In genomic region chr7:125727215-125727614, GRCh38 we compare ENCODE assay signal across 27 cellular contexts.
"Had no signal": no experiment of that assay in that cellular context is flagged by ENCODE, and none has a peak within 500 bp of the region (broad histone marks: within the 10 kb centered on the region; RNA-seq: fewer than 3 reads in every experiment).

No MANE protein-coding gene starts in this region.

- H3K36me3 ChIP-seq: stomach, suprapubic skin, thoracic aorta, thyroid gland, tibial artery, tibial nerve, transverse colon, upper lobe of left lung, upper lobe of right lung, uterus, vagina had no signal

- FAIRE-seq: urothelium cell line had no signal

- H3K27ac ChIP-seq: stomach, suprapubic skin, testis, thoracic aorta, thyroid gland, tibial artery, tibial nerve, transverse colon, upper lobe of left lung, upper lobe of right lung, uterus, vagina had no signal

- H3K9me3 ChIP-seq: stomach, testis, thoracic aorta, thyroid gland, tibial nerve, transverse colon, upper lobe of left lung, upper lobe of right lung, uterus, vagina had no signal

- H3K4me1 ChIP-seq: stomach, suprapubic skin, testis, thyroid gland, tibial artery, tibial nerve, transverse colon, upper lobe of left lung, upper lobe of right lung, uterus, vagina had no signal

- H3K4me3 ChIP-seq: stomach, suprapubic skin, testis, thoracic aorta, thyroid gland, tibial artery, tibial nerve, transverse colon, upper lobe of left lung, upper lobe of right lung, uterus, vagina had no signal

- DNase-seq: stimulated activated CD4-positive, alpha-beta T cell treated with anti-CD3 and anti-CD28 coated beads, Interleukin-2, amount 100 ng/mL, for 48 hours; stimulated activated CD4-positive, alpha-beta T cell treated with anti-CD3 and anti-CD28 coated beads, Interleukin-4, amount 100 ng/mL, for 1 hour; stimulated activated CD4-positive, alpha-beta T cell treated with anti-CD3 and anti-CD28 coated beads, Interleukin-4, amount 100 ng/mL, for 24 hours; stimulated activated CD4-positive, alpha-beta T cell treated with anti-CD3 and anti-CD28 coated beads, Interleukin-4, amount 100 ng/mL, for 4 hours; stimulated activated CD8-positive, alpha-beta memory T cell treated with anti-CD3 and anti-CD28 coated beads, Interleukin-4, amount 100 ng/mL, for 48 hours; stimulated activated naive B cell treated with anti-CD40 and anti-IgM and Interleukin-4, amounts not matched to agents 10 μg/mL and 1 μg/mL and 100 μg/mL, for 72 hours; stimulated activated naive CD4-positive, alpha-beta T cell; stimulated activated naive CD4-positive, alpha-beta T cell treated with Interleukin-2 at 50 U/mL for 16 hours; stimulated activated naive CD8-positive, alpha-beta T cell treated with anti-CD3 and anti-CD28 coated beads, Interleukin-15, amount 100 ng/mL, for 72 hours; stimulated activated naive CD8-positive, alpha-beta T cell treated with anti-CD3 and anti-CD28 coated beads, Interleukin-15, Interleukin-2, amounts not matched to agents 100 U/mL and 50 U/mL, for 24 hours; stomach; substantia nigra; testis; thyroid gland; tibial artery; transverse colon; trophoblast cell; upper lobe of left lung; upper lobe of right lung; uterus had no signal

- ATAC-seq: stimulated activated effector memory CD8-positive, alpha-beta T cell treated with anti-CD3 and anti-CD28 coated beads, Interleukin-12 subunit alpha, Interleukin-12 subunit beta, amount 100 ng/mL, for 72 hours; stimulated activated memory B cell treated with anti-CD40 and anti-IgM and Interleukin-4, amounts not matched to agents 10 μg/mL and 1 μg/mL and 100 μg/mL, for 72 hours; stimulated activated naive B cell treated with anti-CD40 and anti-IgM and Interleukin-4, amounts not matched to agents 10 μg/mL and 1 μg/mL and 100 μg/mL, for 72 hours; stimulated activated naive CD8-positive, alpha-beta T cell treated with anti-CD3 and anti-CD28 coated beads, Interleukin-15, amount 100 ng/mL, for 72 hours; stimulated activated naive CD8-positive, alpha-beta T cell treated with anti-CD3 and anti-CD28 coated beads, Interleukin-15, Interleukin-2, amounts not matched to agents 100 U/mL and 50 U/mL, for 24 hours; upper lobe of right lung had no signal

- H3K27me3 ChIP-seq: stomach, suprapubic skin, testis, thyroid gland, tibial artery, tibial nerve, transverse colon, upper lobe of left lung, upper lobe of right lung, uterus, vagina had no signal
